In genomic region chrX:119541188-119541587, GRCh38 we compare ENCODE assay signal across 15 cellular contexts. TPM values are rescaled to one million over a fixed set of nuclear protein-coding genes. Genes with fewer than 3 reads are reported as not detected.
DNase-seq lines count a peak whose midpoint lies in the region; ATAC-seq, FAIRE-seq and TF ChIP-seq lines count a peak whose summit lies in the region.
"Had no signal": no experiment of that assay in that cellular context is flagged by ENCODE, and none has a peak within 500 bp of the region (broad histone marks: within the 10 kb centered on the region; RNA-seq: fewer than 3 reads in every experiment).

No MANE protein-coding gene starts in this region.

- no peak for TF ChIP-seq RAD21 in A549 (conservative IDR thresholded peaks at IDR 0.05 in 1 of 2, IDR thresholded peaks at IDR 0.05 in 1 of 2)

- no peak overlapping the region for H2BK20ac ChIP-seq in H9 (ENCODE audit: low read depth, low read length, poor library complexity, severe bottlenecking)

- H3K4me1 ChIP-seq in A549, result peaks cover 9% of the 10 kb centered on the region
- no peaks in the 10 kb centered on the region; the same call in 1 of the 2 replicates for H3K4me1 ChIP-seq in H9 (ENCODE audit: insufficient read depth, low read length)
- no peaks in the 10 kb centered on the region for H3K4me1 ChIP-seq in suprapubic skin

- CTCF ChIA-PET in A549 (lab: Yijun Ruan, JAX), result interaction anchor here (2.6 kb wide), 1 partner anchor 25 kb away, joined by 8 read pairs; no protein-coding TSS in a partner anchor

- DNase-seq in A549 (ENCODE audit: low read depth in 1 of 2, low spot score in 1 of 2) (peak; percentile 22 to 55), H9 (peak; percentile 54), amniotic epithelial cell (ENCODE audit: low read depth) (peak; percentile 80), glomerular visceral epithelial cell (ENCODE audit: extremely low spot score) (peak; percentile 63), suprapubic skin (ENCODE audit: low spot score in 2 of 2) (no peak), mesenteric fat pad (ENCODE audit: low spot score) (no peak)
- DNase-seq in T-helper 2 cell treated with Interferon-gamma antibody and Interleukin-4, amounts not matched to agents 5 μg/mL and 100 μg/mL, for 36 hours (ENCODE audit: low spot score), result no peak
- no peak for DNase-seq in stimulated activated CD4-positive, alpha-beta T cell treated with anti-CD3 and anti-CD28 coated beads, Interleukin-4, amount 100 ng/mL, for 4 hours
- DNase-seq: activated effector memory CD4-positive, alpha-beta T cell treated with Interleukin-2 at 50 U/mL for 16 hours; cortex of kidney; Right ventricle myocardium superior had no signal

- no peak overlapping the region for H2BK12ac ChIP-seq in H9 (ENCODE audit: insufficient read length, low read depth, low read length)

- H3K79me1 ChIP-seq in H9 (ENCODE audit: insufficient read depth, low read depth, low read length, poor library complexity, severe bottlenecking), result no peaks in the 10 kb centered on the region

- H3K4me2 ChIP-seq in A549 (peak overlapping the region; percentile 22; the same call in 1 of the 3 replicates), H9 (ENCODE audit: insufficient read depth, insufficient read length, low read length) (no peak overlapping the region)

- no peak overlapping the region for H3K56ac ChIP-seq in H9 (ENCODE audit: insufficient read length, low read depth, low read length)

- no peak for FAIRE-seq in A549 (lab: Jason Lieb, UNC)
- FAIRE-seq: HepG2 had no signal

- H3K4me3 ChIP-seq in A549, result no peak overlapping the region
- H3K4me3 ChIP-seq in suprapubic skin, result no peak overlapping the region

- TF ChIP-seq CTCF in A549 (IDR thresholded peaks at IDR 0.05) (no peak), H9 (conservative IDR thresholded peaks at IDR 0.05) (no peak), suprapubic skin (IDR thresholded peaks at IDR 0.05) (no peak)

- H4K91ac ChIP-seq in H9 (ENCODE audit: insufficient read length, low read depth, low read length), result no peak overlapping the region

- H3K4me3 Mint-ChIP-seq in H9, result no peak overlapping the region
- no peak overlapping the region for H3K4me3 Mint-ChIP-seq in T-helper 2 cell treated with Interferon-gamma antibody and Interleukin-4, amounts not matched to agents 5 μg/mL and 100 μg/mL, for 36 hours
- H3K4me3 Mint-ChIP-seq: B cell, neural crest cell had no signal

- no peak overlapping the region for H3K23ac ChIP-seq in H9 (ENCODE audit: insufficient read length, low read depth, low read length)

- H3T11ph ChIP-seq in H9 (ENCODE audit: low read length), result no peak overlapping the region

- peak overlapping the region in 1 of 3 experiments; percentile 87; a peak in 2 of 7 replicates for H3K27ac Mint-ChIP-seq in H9
- H3K27ac Mint-ChIP-seq in T-helper 2 cell treated with Interferon-gamma antibody and Interleukin-4, amounts not matched to agents 5 μg/mL and 100 μg/mL, for 36 hours, result no peak overlapping the region
- H3K27ac Mint-ChIP-seq: B cell had no signal

- TF ChIP-seq POLR2A in A549 (IDR thresholded peaks at IDR 0.05; ENCODE audit: low read length) (no peak), suprapubic skin (IDR thresholded peaks at IDR 0.05) (no peak)

- H3K4me1 Mint-ChIP-seq in H9, result peaks cover 0 to 8% of the 10 kb centered on the region in 2 experiments; a peak in 1 of 4 replicates
- no peaks in the 10 kb centered on the region for H3K4me1 Mint-ChIP-seq in T-helper 2 cell treated with Interferon-gamma antibody and Interleukin-4, amounts not matched to agents 5 μg/mL and 100 μg/mL, for 36 hours (ENCODE audit: low read depth)
- H3K4me1 Mint-ChIP-seq: B cell had no signal

- H2AFZ ChIP-seq in H9 (ENCODE audit: low read length), result no peak overlapping the region

- H3K27me3 ChIP-seq in H9 (ENCODE audit: insufficient read depth, low read length) (no peaks in the 10 kb centered on the region), suprapubic skin (no peaks in the 10 kb centered on the region)

- H3K18ac ChIP-seq in H9 (ENCODE audit: insufficient read length, low read depth, low read length), result no peak overlapping the region

- no peak overlapping the region for H4K8ac ChIP-seq in H9 (replicated peaks; ENCODE audit: insufficient read length, low read depth, low read length)

- no peak overlapping the region for H3K4ac ChIP-seq in H9 (ENCODE audit: low read depth, low read length)

- no peak overlapping the region for H2BK120ac ChIP-seq in H9 (ENCODE audit: low read depth, low read length, poor library complexity, severe bottlenecking)

- peaks cover 48 to 57% of the 10 kb centered on the region in 2 experiments for H3K9me3 Mint-ChIP-seq in H9
- no peaks in the 10 kb centered on the region for H3K9me3 Mint-ChIP-seq in T-helper 2 cell treated with Interferon-gamma antibody and Interleukin-4, amounts not matched to agents 5 μg/mL and 100 μg/mL, for 36 hours
- H3K9me3 Mint-ChIP-seq: neural crest cell had no signal

- no peak overlapping the region for H3K14ac ChIP-seq in H9 (ENCODE audit: insufficient read depth, low read length)

- no peak overlapping the region for H2BK15ac ChIP-seq in H9 (ENCODE audit: low read depth, low read length)

- WGBS in A549 (ENCODE audit: missing lambda C conversion rate), result 35% methylated on average over 4 of the region's 4 CpGs
- WGBS in H9 (ENCODE audit: extremely low coverage, insufficient read length, low lambda C conversion rate), result no CpG with 5 or more reads among the region's 4 CpGs
- WGBS in suprapubic skin, result 64% methylated on average over 4 of the region's 4 CpGs

- TF ChIP-seq EP300 in A549 (IDR thresholded peaks at IDR 0.05) (no peak), suprapubic skin (IDR thresholded peaks at IDR 0.05) (no peak)

- ATAC-seq in A549, result peak; percentile 54 to 60; a peak in 3 of 6 replicates
- ATAC-seq: activated CD4-positive, CD25-positive, alpha-beta regulatory T cell treated with anti-CD3 and anti-CD28 coated beads, Interleukin-2, amount 50 U/mL, for 24 hours; HepG2 had no signal

- H3K27ac ChIP-seq in A549 (peak overlapping the region in 1 of 2 experiments; percentile 50; a peak in 1 of 6 replicates), H9 (ENCODE audit: insufficient read length, low read depth, low read length) (peak overlapping the region; percentile 68), suprapubic skin (no peak overlapping the region)

- no peaks in the 10 kb centered on the region for H3K9me3 ChIP-seq in A549
- H3K9me3 ChIP-seq in H9 (ENCODE audit: control insufficient read depth, low read depth, low read length), result peaks cover 25% of the 10 kb centered on the region
- H3K9me3 ChIP-seq in suprapubic skin, result no peaks in the 10 kb centered on the region

- peaks cover 3% of the 10 kb centered on the region for H3K36me3 ChIP-seq in suprapubic skin

- no peaks in the 10 kb centered on the region for H3K79me2 ChIP-seq in H9 (ENCODE audit: insufficient read depth, low read length)

- no peaks in the 10 kb centered on the region for H3K27me3 Mint-ChIP-seq in H9 (ENCODE audit: low read depth)
- no peaks in the 10 kb centered on the region for H3K27me3 Mint-ChIP-seq in T-helper 2 cell treated with Interferon-gamma antibody and Interleukin-4, amounts not matched to agents 5 μg/mL and 100 μg/mL, for 36 hours (ENCODE audit: low read depth)
- H3K27me3 Mint-ChIP-seq: B cell had no signal

- no peak overlapping the region for H2AK5ac ChIP-seq in H9 (ENCODE audit: insufficient read length, low read length)

- H3K9ac ChIP-seq in H9 (ENCODE audit: extremely low read depth, insufficient read length, low read length), result no peak overlapping the region

- no peak overlapping the region for H2BK5ac ChIP-seq in H9 (ENCODE audit: insufficient read length, low read length)

- no peaks in the 10 kb centered on the region for H3K23me2 ChIP-seq in H9 (ENCODE audit: insufficient read length, low read depth, low read length, poor library complexity, severe bottlenecking)

- POLR2A ChIA-PET in A549 (lab: Yijun Ruan, JAX), result no interaction called here

- peaks cover 9 to 43% (median 12%) of the 10 kb centered on the region in 3 experiments; a peak in 5 of 7 replicates for H3K36me3 Mint-ChIP-seq in H9 (ENCODE audit: insufficient read depth in 1 of 3, low read depth in 3 of 3)
- peaks cover 5% of the 10 kb centered on the region for H3K36me3 Mint-ChIP-seq in T-helper 2 cell treated with Interferon-gamma antibody and Interleukin-4, amounts not matched to agents 5 μg/mL and 100 μg/mL, for 36 hours (ENCODE audit: low read depth)

- no peaks in the 10 kb centered on the region for H4K20me1 ChIP-seq in H9 (ENCODE audit: control insufficient read depth, insufficient read depth, insufficient read length)

- no peak overlapping the region for H4K5ac ChIP-seq in H9 (ENCODE audit: insufficient read length, low read depth, low read length)

TF ChIP-seq in A549, 52 proteins besides CTCF, POLR2A, EP300 and RAD21:
- TF ChIP-seq MAFK (IDR thresholded peaks at IDR 0.05; ENCODE audit: partially characterized antibody), result peak; percentile 37
- TF ChIP-seq PBX3 (IDR thresholded peaks at IDR 0.05), result no peak

RNA-seq across cellular contexts. Expression of gene STEEP1, which starts 24.0 kb away (rescaled TPM):
- polyA plus RNA-seq in A549 (2011; rRNA removed) (35.9 and 40.7 TPM in 2 replicates), A549 (2017; fragmentation: RNase III; extraction: RNeasy Plus Mini Kit Qiagen cat#74134 plus additional on column Dnase treatment) (36.6 to 37.8 TPM (median 37.3 TPM) in 3 replicates)
- 14.7 and 16.5 TPM in 2 replicates for polyA plus RNA-seq in A549 (2012; cell fraction: cytosol; rRNA removed)
- 10.9 and 17.3 TPM in 2 replicates for polyA plus RNA-seq in A549 (2012; cell fraction: nucleus; rRNA removed)
- polyA minus RNA-seq in A549 (2011; rRNA and poly(A)+ RNA removed), result 21.8 and 28.7 TPM in 2 replicates
- total RNA-seq in H9 (2021) (30.3 and 30.4 TPM in 2 replicates), suprapubic skin (10 to 100 TPM; 26.6 to 45.6 (median 33.6) TPM), mesenteric fat pad (24.6 TPM)

RNA-seq across cellular contexts. Expression of gene UBE2A, which starts 33.2 kb away (rescaled TPM):
- polyA plus RNA-seq in A549 (2011; rRNA removed), result 109 and 113 TPM in 2 replicates
- polyA plus RNA-seq in A549 (2012; cell fraction: cytosol; rRNA removed), result 60.6 and 82.3 TPM in 2 replicates
- 43.8 and 58.3 TPM in 2 replicates for polyA plus RNA-seq in A549 (2012; cell fraction: nucleus; rRNA removed)
- 129 to 136 TPM (median 131 TPM) in 3 replicates for polyA plus RNA-seq in A549 (2017; fragmentation: RNase III; extraction: RNeasy Plus Mini Kit Qiagen cat#74134 plus additional on column Dnase treatment)
- polyA minus RNA-seq in A549 (2011; rRNA and poly(A)+ RNA removed), result 24.8 and 31.3 TPM in 2 replicates
- total RNA-seq in H9 (2021), result 54.7 and 54.8 TPM in 2 replicates
- 10 to 100 TPM; 22.1 to 32.7 (median 28.8) TPM for total RNA-seq in suprapubic skin
- 58.9 TPM for total RNA-seq in mesenteric fat pad

Comparison
In these comparisons a context has a peak if more than half of its experiments do, and no peak if none do; other contexts are left out.
1. DNase-seq: peak in A549 (2 of 2), H9 (single experiment), amniotic epithelial cell (single experiment) and glomerular visceral epithelial cell (single experiment); none in suprapubic skin (0 of 2), T-helper 2 cell treated with Interferon-gamma antibody and Interleukin-4, amounts not matched to agents 5 μg/mL and 100 μg/mL, for 36 hours (single experiment), mesenteric fat pad (single experiment) and stimulated activated CD4-positive, alpha-beta T cell treated with anti-CD3 and anti-CD28 coated beads, Interleukin-4, amount 100 ng/mL, for 4 hours (0 of 2).